In genomic region chr15:48190932-48191573, GRCh38 we compare ENCODE assay signal across 1 cellular context.
TF ChIP-seq lines count a peak whose summit lies in the region.

No MANE protein-coding gene starts in this region.

TF ChIP-seq in HEK293, 187 proteins besides CTCF, POLR2A, EP300 and RAD21 (continued from another document):
- TF ChIP-seq ZNF26 (tag by site-specific recombination; IDR thresholded peaks at IDR 0.05) (no peak), ZNF585B (tag by site-specific recombination; IDR thresholded peaks at IDR 0.05) (no peak), PRDM2 (tag by site-specific recombination; IDR thresholded peaks at IDR 0.05; ENCODE audit: borderline replicate concordance) (no peak), PRDM1 (tag by site-specific recombination; IDR thresholded peaks at IDR 0.05) (peak; percentile 55; the same call in 1 of the 2 replicates), REST (tag by site-specific recombination; IDR thresholded peaks at IDR 0.05) (peak; percentile 91), SCRT2 (tag by site-specific recombination; IDR thresholded peaks at IDR 0.05) (peak; percentile 29; the same call in 1 of the 2 replicates), ZNF121 (tag by site-specific recombination; IDR thresholded peaks at IDR 0.05) (no peak), ZNF140 (tag by site-specific recombination; IDR thresholded peaks at IDR 0.05) (no peak), ZNF747 (tag by site-specific recombination; IDR thresholded peaks at IDR 0.05) (no peak), ZNF530 (tag by site-specific recombination; IDR thresholded peaks at IDR 0.05; ENCODE audit: low read depth) (no peak), ZNF48 (tag by site-specific recombination; IDR thresholded peaks at IDR 0.05) (no peak), MZF1 (tag by site-specific recombination; IDR thresholded peaks at IDR 0.05; ENCODE audit: borderline replicate concordance) (peak; percentile 76; the same call in 1 of the 2 replicates), ZNF416 (tag by site-specific recombination; IDR thresholded peaks at IDR 0.05) (no peak), ZNF670 (tag by site-specific recombination; IDR thresholded peaks at IDR 0.05; ENCODE audit: low read depth) (no peak), ZNF394 (tag by site-specific recombination; IDR thresholded peaks at IDR 0.05; ENCODE audit: borderline replicate concordance) (no peak)
